ENCODE assay signal across 1 cellular context in genomic region chr6:85680388-85680787, GRCh38.
TF ChIP-seq lines count a peak whose summit lies in the region.

No MANE protein-coding gene starts in this region.

TF ChIP-seq in SK-N-SH, 30 proteins besides CTCF, POLR2A, EP300 and RAD21:
- TF ChIP-seq REST (IDR thresholded peaks at IDR 0.05; ENCODE audit: low read depth, low read length) (no peak), NFIC (IDR thresholded peaks at IDR 0.05; ENCODE audit: borderline replicate concordance) (no peak), TEAD4 (IDR thresholded peaks at IDR 0.05; ENCODE audit: borderline replicate concordance, insufficient read depth) (no peak), IRF3 (IDR thresholded peaks at IDR 0.05; ENCODE audit: low read depth, low read length) (no peak)
